ENCODE assay signal across 27 cellular contexts in genomic region chr3:189486556-189486955, GRCh38.
DNase-seq lines count a peak whose midpoint lies in the region; ATAC-seq, FAIRE-seq and TF ChIP-seq lines count a peak whose summit lies in the region.
"Had no signal": no experiment of that assay in that cellular context is flagged by ENCODE, and none has a peak within 500 bp of the region (broad histone marks: within the 10 kb centered on the region; RNA-seq: fewer than 3 reads in every experiment).

No MANE protein-coding gene starts in this region.

- WGBS in HepG2 (ENCODE audit: low lambda C conversion rate): 22% methylated on average over 2 of the region's 2 CpGs
- whole genome bisulfite sequencing in right lobe of liver (ENCODE audit: insufficient coverage, low coverage, low lambda C conversion rate, missing lambda C conversion rate): 66% methylated on average over 2 of the region's 2 CpGs
- WGBS in GM12878 (ENCODE audit: insufficient coverage, insufficient replicate concordance, low lambda C conversion rate, missing lambda C conversion rate): 48% methylated on average over 2 of the region's 2 CpGs
- 49 to 50% methylated on average over 2 of the region's 2 CpGs for WGBS in pancreas, 2 donors

- no peak for TF ChIP-seq CTCF in HepG2 (CRISPR knock-in tag; IDR thresholded peaks at IDR 0.05)
- TF ChIP-seq CTCF in right lobe of liver (IDR thresholded peaks at IDR 0.05): no peak
- no peak for TF ChIP-seq CTCF in GM12878 (IDR thresholded peaks at IDR 0.05 in 2 of 3, conservative IDR thresholded peaks at IDR 0.05 in 1 of 3; ENCODE audit: control insufficient read depth in 2 of 3, extremely low read depth in 1 of 3, insufficient read depth in 1 of 3, low read depth in 3 of 3, low read length in 3 of 3)
- no peak for TF ChIP-seq CTCF in epithelial cell of esophagus (IDR thresholded peaks at IDR 0.05; ENCODE audit: insufficient read depth, low read depth, low read length, missing control alignments)
- TF ChIP-seq CTCF in type B pancreatic cell (conservative IDR thresholded peaks at IDR 0.05): no peak
- TF ChIP-seq CTCF in pancreas (IDR thresholded peaks at IDR 0.05): no peak

- RAD21 ChIA-PET in GM12878 (lab: Charles Lee; ENCODE audit: unreplicated experiment): interaction anchor here (1.0 kb wide), 1 partner anchor 91 kb away, joined by 3 read pairs; no protein-coding TSS in a partner anchor

- H2AFZ ChIP-seq in HepG2 (ENCODE audit: low read length): no peak overlapping the region
- no peak overlapping the region for H2AFZ ChIP-seq in GM12878 (ENCODE audit: control insufficient read depth, low read depth, low read length)

- H3K4me1 ChIP-seq in HepG2 (ENCODE audit: insufficient read depth, low read length) (no peaks in the 10 kb centered on the region), right lobe of liver (no peaks in the 10 kb centered on the region), GM12878 (ENCODE audit: control insufficient read depth, insufficient read depth, low read length) (no peaks in the 10 kb centered on the region), pancreas (no peaks in the 10 kb centered on the region)
- H3K4me1 ChIP-seq: BE2C had no signal

- CTCF ChIA-PET in HepG2 (lab: Yijun Ruan, JAX; ENCODE audit: low intra/inter-chr PET ratio, low total read pairs): no interaction called here
- CTCF ChIA-PET in GM12878 (lab: Yijun Ruan, JAX): no interaction called here

- H3K4me3 ChIP-seq in HepG2 (replicated peaks in 1 of 3; ENCODE audit: insufficient read depth in 1 of 3, low read depth in 2 of 3, low read length in 3 of 3) (no peak overlapping the region), right lobe of liver (no peak overlapping the region), GM12878 (no peak overlapping the region), epithelial cell of esophagus (ENCODE audit: low read length) (no peak overlapping the region), pancreas (no peak overlapping the region)
- H3K4me3 ChIP-seq: BLaER1 had no signal

- no peaks in the 10 kb centered on the region for H3K9me3 Mint-ChIP-seq in type B pancreatic cell

- TF ChIP-seq RAD21 in HepG2 (CRISPR knock-in tag; IDR thresholded peaks at IDR 0.05) (no peak), GM12878 (IDR thresholded peaks at IDR 0.05; ENCODE audit: insufficient read depth, low read depth, low read length) (no peak)

- no peaks in the 10 kb centered on the region for H3K36me3 Mint-ChIP-seq in type B pancreatic cell
- H3K36me3 Mint-ChIP-seq: CD14-positive monocyte; CD4-positive, CD25-positive, alpha-beta regulatory T cell had no signal

- no peak overlapping the region for H3K27ac Mint-ChIP-seq in type B pancreatic cell
- H3K27ac Mint-ChIP-seq: CD14-positive monocyte; CD4-positive, alpha-beta memory T cell; CD4-positive, CD25-positive, alpha-beta regulatory T cell had no signal

- no peak overlapping the region for H3K4me3 Mint-ChIP-seq in type B pancreatic cell
- H3K4me3 Mint-ChIP-seq: CD14-positive monocyte; CD4-positive, alpha-beta memory T cell; CD4-positive, CD25-positive, alpha-beta regulatory T cell; CD8-positive, alpha-beta memory T cell had no signal

- POLR2A ChIA-PET in HepG2 (lab: Yijun Ruan, JAX): no interaction called here
- POLR2A ChIA-PET in GM12878 (lab: Charles Lee): no interaction called here

- H3K27me3 ChIP-seq in HepG2 (ENCODE audit: control insufficient read depth in 1 of 2, insufficient read depth in 2 of 2, low read length in 2 of 2) (no peaks in the 10 kb centered on the region), right lobe of liver (no peaks in the 10 kb centered on the region), GM12878 (replicated peaks in 1 of 2; ENCODE audit: control insufficient read depth in 2 of 2, insufficient read depth in 2 of 2, low read length in 1 of 2) (no peaks in the 10 kb centered on the region), pancreas (no peaks in the 10 kb centered on the region)
- H3K27me3 ChIP-seq: BE2C, BLaER1 had no signal

- H3K9ac ChIP-seq in HepG2 (ENCODE audit: insufficient read depth, low read depth, low read length) (no peak overlapping the region), GM12878 (ENCODE audit: control insufficient read depth, insufficient read depth, low read length) (no peak overlapping the region)
- H3K9ac ChIP-seq: BLaER1 had no signal

- intact Hi-C loops in HepG2 (cut with micrococcal nuclease; ENCODE audit: unreplicated experiment) (no loop called here), right lobe of liver (cut with DNase I) (no loop called here), GM12878 (cut with micrococcal nuclease; ENCODE audit: unreplicated experiment) (no loop called here), pancreas (cut with DNase I) (no loop called here)

- no peak for DNase-seq in HepG2 (ENCODE audit: low spot score)
- DNase-seq in right lobe of liver: no peak
- no peak for DNase-seq in H54 (ENCODE audit: insufficient read length, low spot score)
- no peak for DNase-seq in GM12878 (ENCODE audit: low read depth, low spot score)
- DNase-seq in epithelial cell of esophagus (ENCODE audit: low read depth): peak; percentile 54
- no peak for DNase-seq in type B pancreatic cell (ENCODE audit: extremely low spot score, unreplicated experiment)
- no peak for DNase-seq in pancreas
- no peak for DNase-seq in HCEC 1CT
- DNase-seq: 8988T; ACHN; BE2C; C1 segment of cervical spinal cord; CD4-positive, alpha-beta memory T cell; CD4-positive, CD25-positive, alpha-beta regulatory T cell; CD8-positive, alpha-beta memory T cell; COR-L47; DMS 273 treated with DMSO at 0.1 percent for 48 hours; DMS153; DMS79; DND-41; EL; GDM1 had no signal

- in situ Hi-C loops in HepG2 (cut with HindIII; ENCODE audit: extremely low pct_ligation_motif_present, low pct_unique_long_range_greater_than_20kb): no loop called here
- in situ Hi-C loops in GM12878 (cut with MboI): no loop called here

- BruUV-seq in HepG2 (replicated peaks; lab: Mats Ljungman, UMichigan) (no TSS peak), GM12878 (replicated peaks; lab: Mats Ljungman, UMichigan) (no TSS peak)

- TF ChIP-seq EP300 in HepG2 (IDR thresholded peaks at IDR 0.05; ENCODE audit: low read depth in 2 of 2, low read length in 2 of 2) (no peak), HepG2 (CRISPR knock-in tag; IDR thresholded peaks at IDR 0.05; ENCODE audit: borderline replicate concordance) (no peak), GM12878 (IDR thresholded peaks at IDR 0.05; ENCODE audit: borderline replicate concordance in 1 of 2, control insufficient read depth in 1 of 2, low read depth in 2 of 2, low read length in 2 of 2) (no peak)

- H3K36me3 ChIP-seq in HepG2 (replicated peaks in 1 of 2; ENCODE audit: control insufficient read depth in 1 of 2, insufficient read depth in 2 of 2, low read length in 2 of 2) (no peaks in the 10 kb centered on the region), right lobe of liver (no peaks in the 10 kb centered on the region), GM12878 (ENCODE audit: control insufficient read depth in 2 of 2, insufficient read depth in 2 of 2, low read length in 1 of 2) (no peaks in the 10 kb centered on the region), pancreas (no peaks in the 10 kb centered on the region)
- H3K36me3 ChIP-seq: BE2C, BLaER1 had no signal

- FAIRE-seq in HepG2 (lab: Jason Lieb, UNC) (no peak), H54 (lab: Jason Lieb, UNC) (peak; percentile 67), GM12878 (lab: Jason Lieb, UNC) (peak; percentile 7), pancreas (lab: Jason Lieb, UNC) (no peak)
- FAIRE-seq: A204.1, GM12891, GM18507 had no signal

- no peaks in the 10 kb centered on the region for H3K4me1 Mint-ChIP-seq in type B pancreatic cell (ENCODE audit: unreplicated experiment)
- H3K4me1 Mint-ChIP-seq: CD14-positive monocyte; CD4-positive, alpha-beta memory T cell; CD4-positive, CD25-positive, alpha-beta regulatory T cell; CD8-positive, alpha-beta memory T cell had no signal

- no peaks in the 10 kb centered on the region for H3K79me2 ChIP-seq in HepG2 (ENCODE audit: insufficient read depth, low read length)
- H3K79me2 ChIP-seq in GM12878 (ENCODE audit: control insufficient read depth, insufficient read depth, low read length): no peaks in the 10 kb centered on the region

- H3K27ac ChIP-seq in HepG2 (ENCODE audit: extremely low read length, insufficient read depth, low read length): no peak overlapping the region
- H3K27ac ChIP-seq in right lobe of liver: no peak overlapping the region
- H3K27ac ChIP-seq in GM12878 (ENCODE audit: control insufficient read depth, insufficient read depth): no peak overlapping the region
- no peak overlapping the region for H3K27ac ChIP-seq in pancreas
- H3K27ac ChIP-seq: BLaER1 had no signal

- no peak for TF ChIP-seq POLR2A in HepG2 (IDR thresholded peaks at IDR 0.05; ENCODE audit: insufficient read depth in 1 of 2, low read depth in 2 of 2, low read length in 2 of 2)
- TF ChIP-seq POLR2A in right lobe of liver (IDR thresholded peaks at IDR 0.05): no peak
- no peak for TF ChIP-seq POLR2A in H54 (IDR thresholded peaks at IDR 0.05; ENCODE audit: low read depth, low read length)
- TF ChIP-seq POLR2A in GM12878 (IDR thresholded peaks at IDR 0.05; ENCODE audit: low read depth, low read length): no peak

- no peaks in the 10 kb centered on the region for H4K20me1 ChIP-seq in HepG2 (ENCODE audit: insufficient read depth, low read length)
- H4K20me1 ChIP-seq in GM12878 (ENCODE audit: control insufficient read depth, insufficient read depth): no peaks in the 10 kb centered on the region
- H4K20me1 ChIP-seq: BLaER1 had no signal

- H3K9me3 ChIP-seq in HepG2 (ENCODE audit: low read length) (no peaks in the 10 kb centered on the region), right lobe of liver (no peaks in the 10 kb centered on the region), GM12878 (replicated peaks; ENCODE audit: control insufficient read depth, insufficient read depth, low read length) (no peaks in the 10 kb centered on the region), pancreas (no peaks in the 10 kb centered on the region)
- H3K9me3 ChIP-seq: BE2C had no signal

- SMC1A ChIA-PET in GM12878 (lab: Charles Lee; ENCODE audit: uncharacterized antibody, unreplicated experiment): interaction anchor here (0.7 to 1.5 kb wide), 4 partner anchors 9 to 481 kb away, joined by 3 to 4 read pairs (median 3); no protein-coding TSS in a partner anchor

- H3K4me2 ChIP-seq in HepG2 (ENCODE audit: low read depth, low read length): no peak overlapping the region
- H3K4me2 ChIP-seq in GM12878 (ENCODE audit: control insufficient read depth, insufficient read depth): no peak overlapping the region
- H3K4me2 ChIP-seq: BLaER1 had no signal

- H3K27me3 Mint-ChIP-seq in type B pancreatic cell: peaks cover 7% of the 10 kb centered on the region
- H3K27me3 Mint-ChIP-seq: CD4-positive, alpha-beta memory T cell; CD8-positive, alpha-beta memory T cell had no signal

- no peak for ATAC-seq in HepG2
- no peak for ATAC-seq in right lobe of liver
- no peak for ATAC-seq in GM12878
- no peak for ATAC-seq in pancreas

TF ChIP-seq in GM12878, 131 proteins besides CTCF, POLR2A, EP300 and RAD21:
- no peak for TF ChIP-seq KAT2A (conservative IDR thresholded peaks at IDR 0.05; ENCODE audit: control insufficient read depth, low read depth, low read length)
- no peak for TF ChIP-seq IRF4 (IDR thresholded peaks at IDR 0.05; ENCODE audit: low read depth, low read length)
- no peak for TF ChIP-seq FOXM1 (IDR thresholded peaks at IDR 0.05; ENCODE audit: low read depth, low read length)
